ENCODE assay signal across 12 cellular contexts in genomic region chr1:61448934-61449368, GRCh38.
DNase-seq lines count a peak whose midpoint lies in the region; ATAC-seq and TF ChIP-seq lines count a peak whose summit lies in the region.
"Had no signal": no experiment of that assay in that cellular context is flagged by ENCODE, and none has a peak within 500 bp of the region (broad histone marks: within the 10 kb centered on the region; RNA-seq: fewer than 3 reads in every experiment).

No MANE protein-coding gene starts in this region.

- DNase-seq in T-helper 17 cell = no peak
- DNase-seq in fibroblast of mammary gland (ENCODE audit: low read depth) = peak; percentile 100
- peak; percentile 53 for DNase-seq in mucosa of gallbladder (ENCODE audit: low spot score)
- peak; percentile 70 to 90 for DNase-seq in tibial nerve (ENCODE audit: low spot score in 2 of 2)
- DNase-seq in neuronal stem cell (ENCODE audit: low spot score) = no peak
- no peak for DNase-seq in SK-N-DZ (ENCODE audit: low spot score)
- no peak for DNase-seq in NCI-H748 treated with DMSO at 0.1 percent for 48 hours (lab: John Stamatoyannopoulos, UW)
- no peak for DNase-seq in GM23338 (ENCODE audit: low spot score)
- DNase-seq: activated CD4-positive, alpha-beta T cell treated with anti-CD3 and anti-CD28 coated beads, Interleukin-2, amount 50 U/mL, for 48 hours; CD4-positive, alpha-beta memory T cell; NCI-H187 treated with DMSO at 0.1 percent for 48 hours had no signal

- ATAC-seq in T-helper 17 cell (no peak), GM23338 (no peak)

- no peak overlapping the region for H3K9ac ChIP-seq in neuronal stem cell (ENCODE audit: low read depth, low read length, poor library complexity)

- H2AFZ ChIP-seq in neuronal stem cell (ENCODE audit: low read length) = no peak overlapping the region
- no peak overlapping the region for H2AFZ ChIP-seq in GM23338

- H3K79me2 ChIP-seq in GM23338 (replicated peaks; ENCODE audit: insufficient read depth) = no peaks in the 10 kb centered on the region

- TF ChIP-seq EP300 in tibial nerve (IDR thresholded peaks at IDR 0.05) = peak; percentile 67 to 96

- H3K36me3 Mint-ChIP-seq in T-helper 17 cell (ENCODE audit: low read depth) (no peaks in the 10 kb centered on the region), GM23338 (ENCODE audit: low read depth) (no peaks in the 10 kb centered on the region)
- H3K36me3 Mint-ChIP-seq: CD4-positive, alpha-beta memory T cell had no signal

- H2BK15ac ChIP-seq in neuronal stem cell (ENCODE audit: low read length) = no peak overlapping the region

- no peak overlapping the region for H3K23ac ChIP-seq in neuronal stem cell (ENCODE audit: low read depth, low read length, poor library complexity)

- H3K27ac Mint-ChIP-seq in T-helper 17 cell (peak overlapping the region; percentile 66), GM23338 (no peak overlapping the region)
- H3K27ac Mint-ChIP-seq: dendritic cell treated with granulocyte-macrophage colony-stimulating factor and Interleukin-4, amounts not matched to agents 40 ng/mL and 50 ng/mL, for 4 days had no signal

- H3K18ac ChIP-seq in neuronal stem cell (ENCODE audit: low read length) = no peak overlapping the region

- H3K9me2 ChIP-seq in GM23338 (ENCODE audit: insufficient read depth) = no peaks in the 10 kb centered on the region

- H3K4me1 Mint-ChIP-seq in T-helper 17 cell = peaks cover 7% of the 10 kb centered on the region
- peaks cover 37% of the 10 kb centered on the region for H3K4me1 Mint-ChIP-seq in GM23338

- H3K9me3 Mint-ChIP-seq in GM23338 = no peaks in the 10 kb centered on the region
- H3K9me3 Mint-ChIP-seq: CD4-positive, alpha-beta memory T cell; dendritic cell treated with granulocyte-macrophage colony-stimulating factor and Interleukin-4, amounts not matched to agents 40 ng/mL and 50 ng/mL, for 4 days had no signal

- H3K4me2 ChIP-seq in neuronal stem cell (ENCODE audit: insufficient read depth, low read length, poor library complexity, severe bottlenecking) = no peak overlapping the region
- H3K4me2 ChIP-seq in GM23338 = no peak overlapping the region

- H3F3A ChIP-seq in GM23338 (replicated peaks; ENCODE audit: low read depth) = no peaks in the 10 kb centered on the region

- H4K20me1 ChIP-seq in GM23338 (replicated peaks; ENCODE audit: insufficient read depth) = no peaks in the 10 kb centered on the region

- TF ChIP-seq CTCF in fibroblast of mammary gland (conservative IDR thresholded peaks at IDR 0.05; ENCODE audit: control insufficient read depth, insufficient read depth, low read depth, low read length) (no peak), tibial nerve (IDR thresholded peaks at IDR 0.05) (no peak), GM23338 (conservative IDR thresholded peaks at IDR 0.05; ENCODE audit: low read depth in 2 of 2) (no peak)

- H3K4me3 Mint-ChIP-seq in T-helper 17 cell (no peak overlapping the region), GM23338 (no peak overlapping the region)
- H3K4me3 Mint-ChIP-seq: CD4-positive, alpha-beta memory T cell; dendritic cell treated with granulocyte-macrophage colony-stimulating factor and Interleukin-4, amounts not matched to agents 40 ng/mL and 50 ng/mL, for 4 days had no signal

- H4K8ac ChIP-seq in neuronal stem cell (ENCODE audit: low read depth, low read length) = no peak overlapping the region

- H3K4me3 ChIP-seq in fibroblast of mammary gland (ENCODE audit: control insufficient read depth, low read depth, low read length) = no peak overlapping the region
- H3K4me3 ChIP-seq in tibial nerve = no peak overlapping the region
- H3K4me3 ChIP-seq in neuronal stem cell (ENCODE audit: low read length in 2 of 2) = no peak overlapping the region
- no peak overlapping the region for H3K4me3 ChIP-seq in GM23338

- 57 to 62% methylated on average over 10 of the region's 10 CpGs for WGBS in tibial nerve, 2 donors
- no CpG with 5 or more reads among the region's 10 CpGs for WGBS in neuronal stem cell (ENCODE audit: extremely low coverage in 2 of 2, insufficient read length in 2 of 2, insufficient replicate concordance in 1 of 2), 2 donors

- no peak overlapping the region for H3K14ac ChIP-seq in neuronal stem cell (ENCODE audit: low read length)

- H3K36me3 ChIP-seq in tibial nerve = no peaks in the 10 kb centered on the region
- no peaks in the 10 kb centered on the region for H3K36me3 ChIP-seq in neuronal stem cell (replicated peaks in 1 of 2; ENCODE audit: control insufficient read depth in 2 of 2, insufficient read depth in 2 of 2, low read length in 2 of 2)
- H3K36me3 ChIP-seq in GM23338 (ENCODE audit: insufficient read depth) = no peaks in the 10 kb centered on the region

- H2BK120ac ChIP-seq in neuronal stem cell (ENCODE audit: low read depth, low read length) = no peak overlapping the region

- H3K27me3 Mint-ChIP-seq in T-helper 17 cell = no peaks in the 10 kb centered on the region
- peaks cover 4% of the 10 kb centered on the region for H3K27me3 Mint-ChIP-seq in GM23338 (ENCODE audit: insufficient read depth, low read depth, poor library complexity)
- H3K27me3 Mint-ChIP-seq: CD4-positive, alpha-beta memory T cell; dendritic cell treated with granulocyte-macrophage colony-stimulating factor and Interleukin-4, amounts not matched to agents 40 ng/mL and 50 ng/mL, for 4 days had no signal

- H2BK5ac ChIP-seq in neuronal stem cell (ENCODE audit: low read length) = no peak overlapping the region

- H3K79me1 ChIP-seq in neuronal stem cell (ENCODE audit: low read depth, low read length) = no peaks in the 10 kb centered on the region

- H3K4ac ChIP-seq in neuronal stem cell (ENCODE audit: low read length) = no peak overlapping the region

- H4K91ac ChIP-seq in neuronal stem cell (ENCODE audit: low read depth, low read length, poor library complexity) = no peak overlapping the region

- H3K27ac ChIP-seq in tibial nerve (peak overlapping the region; percentile 55 to 80 (median 66)), neuronal stem cell (replicated peaks; ENCODE audit: low read length) (no peak overlapping the region), GM23338 (ENCODE audit: low read depth) (no peak overlapping the region)

- no peak for TF ChIP-seq POLR2A in tibial nerve (IDR thresholded peaks at IDR 0.05)

- H2AK5ac ChIP-seq in neuronal stem cell (ENCODE audit: low read depth, low read length) = no peak overlapping the region

- H3K4me1 ChIP-seq in tibial nerve (peaks cover 0 to 98% (median 52%) of the 10 kb centered on the region in 4 donors), neuronal stem cell (ENCODE audit: control insufficient read depth in 2 of 2, insufficient read depth in 1 of 2, low read depth in 1 of 2, low read length in 2 of 2) (peaks cover 0 to 7% of the 10 kb centered on the region in 2 donors), GM23338 (ENCODE audit: insufficient read depth) (peaks cover 17% of the 10 kb centered on the region)

- no peak overlapping the region for H2BK12ac ChIP-seq in neuronal stem cell (ENCODE audit: low read length)

- H3K27me3 ChIP-seq in tibial nerve = no peaks in the 10 kb centered on the region
- peaks cover 0 to 15% (median 0%) of the 10 kb centered on the region in 3 experiments for H3K27me3 ChIP-seq in neuronal stem cell (ENCODE audit: control insufficient read depth in 3 of 3, insufficient read depth in 3 of 3, low read depth in 1 of 3, low read length in 3 of 3)
- no peaks in the 10 kb centered on the region for H3K27me3 ChIP-seq in GM23338 (ENCODE audit: insufficient read depth)

- H3K9me3 ChIP-seq in T-helper 17 cell (ENCODE audit: control insufficient read depth, low read length, poor library complexity, severe bottlenecking) (no peaks in the 10 kb centered on the region), tibial nerve (no peaks in the 10 kb centered on the region), neuronal stem cell (replicated peaks in 1 of 2; ENCODE audit: control insufficient read depth in 2 of 2, insufficient read depth in 1 of 2, low read depth in 1 of 2, low read length in 2 of 2) (no peaks in the 10 kb centered on the region)

TF ChIP-seq in GM23338, 12 proteins besides CTCF, POLR2A, EP300 and RAD21 (continues in another document):
- TF ChIP-seq CREB1 (CRISPR knock-in tag; IDR thresholded peaks at IDR 0.05; ENCODE audit: low read depth) = no peak
- TF ChIP-seq ETS1 (IDR thresholded peaks at IDR 0.05) = no peak
- no peak for TF ChIP-seq REST (IDR thresholded peaks at IDR 0.05; ENCODE audit: unreplicated experiment)
- no peak for TF ChIP-seq ZNF331 (CRISPR knock-in tag; IDR thresholded peaks at IDR 0.05; ENCODE audit: low read depth)
- no peak for TF ChIP-seq POLR2AphosphoS5 (IDR thresholded peaks at IDR 0.05; ENCODE audit: low read depth)
- no peak for TF ChIP-seq NANOG (IDR thresholded peaks at IDR 0.05; ENCODE audit: borderline replicate concordance)

Comparison
In these comparisons a context has a peak if more than half of its experiments do, and no peak if none do; other contexts are left out.
1. DNase-seq: peak in fibroblast of mammary gland (single experiment), mucosa of gallbladder (single experiment) and tibial nerve (2 of 2); none in T-helper 17 cell (0 of 3), neuronal stem cell (single experiment), SK-N-DZ (single experiment), NCI-H748 treated with DMSO at 0.1 percent for 48 hours (single experiment) and GM23338 (single experiment).
2. H3K27ac ChIP-seq: peak in tibial nerve (4 of 4); none in neuronal stem cell (single experiment) and GM23338 (single experiment).